In genomic region chrX:78545233-78545632, GRCh38 we compare ENCODE assay signal across 29 cellular contexts.
"Had no signal": no experiment of that assay in that cellular context is flagged by ENCODE, and none has a peak within 500 bp of the region (broad histone marks: within the 10 kb centered on the region; RNA-seq: fewer than 3 reads in every experiment).

No MANE protein-coding gene starts in this region.

- H3K4me3 Mint-ChIP-seq: activated CD4-positive, alpha-beta memory T cell treated with anti-CD3 and anti-CD28 coated beads for 36 hours; activated CD4-positive, alpha-beta T cell treated with anti-CD3 and anti-CD28 coated beads for 36 hours; activated CD4-positive, alpha-beta T cell treated with anti-CD3 and anti-CD28 coated beads, Interleukin-2, amount 10 ng/mL, durations not matched to agents 24 days and 14 days; activated CD8-positive, alpha-beta memory T cell treated with anti-CD3 and anti-CD28 coated beads, Interleukin-2, amount 10 ng/mL, durations not matched to agents 7 days and 5 days; activated CD8-positive, alpha-beta T cell treated with anti-CD3 and anti-CD28 coated beads, Interleukin-2, amount 10 ng/mL, durations not matched to agents 7 days and 5 days; activated naive CD4-positive, alpha-beta T cell treated with anti-CD3 and anti-CD28 coated beads, Interleukin-2, amount 10 ng/mL, durations not matched to agents 7 days and 5 days; activated naive CD8-positive, alpha-beta T cell treated with anti-CD3 and anti-CD28 coated beads, Interleukin-2, amount 10 ng/mL, durations not matched to agents 7 days and 5 days; central memory CD8-positive, alpha-beta T cell; effector memory CD8-positive, alpha-beta T cell; T-helper 17 cell; T-helper 2 cell treated with Interferon-gamma antibody and Interleukin-4, amounts not matched to agents 5 μg/mL and 100 μg/mL, for 36 hours had no signal

- ATAC-seq: activated CD4-positive, alpha-beta T cell treated with anti-CD3 and anti-CD28 coated beads for 36 hours; activated CD8-positive, alpha-beta memory T cell treated with anti-CD3 and anti-CD28 coated beads, Interleukin-2, amount 10 ng/mL, durations not matched to agents 7 days and 5 days; activated CD8-positive, alpha-beta T cell treated with anti-CD3 and anti-CD28 coated beads, Interleukin-2, amount 10 ng/mL, durations not matched to agents 7 days and 5 days; activated naive CD4-positive, alpha-beta T cell treated with anti-CD3 and anti-CD28 coated beads, Interleukin-2, amount 50 U/mL, for 72 hours; effector memory CD8-positive, alpha-beta T cell; foreskin keratinocyte; gastrocnemius medialis; heart left ventricle; T-helper 17 cell had no signal

- H3K4me1 Mint-ChIP-seq: activated CD8-positive, alpha-beta memory T cell treated with anti-CD3 and anti-CD28 coated beads, Interleukin-2, amount 10 ng/mL, durations not matched to agents 7 days and 5 days; activated naive CD4-positive, alpha-beta T cell treated with anti-CD3 and anti-CD28 coated beads, Interleukin-2, amount 10 ng/mL, durations not matched to agents 7 days and 5 days; activated naive CD8-positive, alpha-beta T cell treated with anti-CD3 and anti-CD28 coated beads, Interleukin-2, amount 10 ng/mL, durations not matched to agents 7 days and 5 days; central memory CD8-positive, alpha-beta T cell; T-helper 17 cell had no signal

- H3K27ac Mint-ChIP-seq: activated CD4-positive, alpha-beta memory T cell treated with anti-CD3 and anti-CD28 coated beads for 36 hours; activated CD4-positive, alpha-beta T cell treated with anti-CD3 and anti-CD28 coated beads for 36 hours; activated CD4-positive, alpha-beta T cell treated with anti-CD3 and anti-CD28 coated beads, Interleukin-2, amount 10 ng/mL, durations not matched to agents 24 days and 14 days; activated CD8-positive, alpha-beta memory T cell treated with anti-CD3 and anti-CD28 coated beads, Interleukin-2, amount 10 ng/mL, durations not matched to agents 7 days and 5 days; activated CD8-positive, alpha-beta T cell treated with anti-CD3 and anti-CD28 coated beads, Interleukin-2, amount 10 ng/mL, durations not matched to agents 7 days and 5 days; activated naive CD4-positive, alpha-beta T cell treated with anti-CD3 and anti-CD28 coated beads, Interleukin-2, amount 10 ng/mL, durations not matched to agents 7 days and 5 days; activated naive CD4-positive, alpha-beta T cell treated with anti-CD3 and anti-CD28 coated beads, Interleukin-2, amount 50 U/mL, for 72 hours; activated naive CD8-positive, alpha-beta T cell treated with anti-CD3 and anti-CD28 coated beads, Interleukin-2, amount 10 ng/mL, durations not matched to agents 7 days and 5 days; effector memory CD8-positive, alpha-beta T cell; T-helper 17 cell; T-helper 2 cell treated with Interferon-gamma antibody and Interleukin-4, amounts not matched to agents 5 μg/mL and 100 μg/mL, for 36 hours had no signal

- H3K4me3 ChIP-seq: esophagus muscularis mucosa, gastrocnemius medialis, heart left ventricle had no signal

- H3K9me3 ChIP-seq: gastrocnemius medialis had no signal

- H3K27me3 Mint-ChIP-seq: activated CD4-positive, alpha-beta memory T cell treated with anti-CD3 and anti-CD28 coated beads for 36 hours; activated CD4-positive, alpha-beta T cell treated with anti-CD3 and anti-CD28 coated beads for 36 hours; activated CD4-positive, alpha-beta T cell treated with anti-CD3 and anti-CD28 coated beads, Interleukin-2, amount 10 ng/mL, durations not matched to agents 24 days and 14 days; activated CD8-positive, alpha-beta memory T cell treated with anti-CD3 and anti-CD28 coated beads, Interleukin-2, amount 10 ng/mL, durations not matched to agents 7 days and 5 days; activated naive CD4-positive, alpha-beta T cell treated with anti-CD3 and anti-CD28 coated beads, Interleukin-2, amount 10 ng/mL, durations not matched to agents 7 days and 5 days; activated naive CD8-positive, alpha-beta T cell treated with anti-CD3 and anti-CD28 coated beads, Interleukin-2, amount 10 ng/mL, durations not matched to agents 7 days and 5 days; T-helper 17 cell had no signal

- H3K36me3 ChIP-seq: brain microvascular endothelial cell, esophagus muscularis mucosa, gastrocnemius medialis, heart left ventricle had no signal

- H3K4me1 ChIP-seq: esophagus muscularis mucosa, gastrocnemius medialis, heart left ventricle had no signal

- H3K27ac ChIP-seq: brain microvascular endothelial cell, esophagus muscularis mucosa, foreskin keratinocyte, gastrocnemius medialis, heart left ventricle had no signal

- H3K27me3 ChIP-seq: brain microvascular endothelial cell, esophagus muscularis mucosa, foreskin keratinocyte, gastrocnemius medialis, heart left ventricle had no signal

- DNase-seq: activated CD4-positive, alpha-beta memory T cell treated with anti-CD3 and anti-CD28 coated beads for 36 hours; activated CD4-positive, alpha-beta T cell treated with anti-CD3 and anti-CD28 coated beads for 36 hours; activated CD4-positive, alpha-beta T cell treated with anti-CD3 and anti-CD28 coated beads, Interleukin-2, amount 10 ng/mL, durations not matched to agents 24 days and 14 days; activated CD4-positive, CD25-positive, alpha-beta regulatory T cell; activated CD4-positive, CD25-positive, alpha-beta regulatory T cell treated with anti-CD3 and anti-CD28 coated beads, Interleukin-2, amount 50 U/mL, for 72 hours; activated CD8-positive, alpha-beta memory T cell treated with anti-CD3 and anti-CD28 coated beads, Interleukin-2, amount 10 ng/mL, durations not matched to agents 7 days and 5 days; activated CD8-positive, alpha-beta memory T cell treated with anti-CD3 and anti-CD28 coated beads, Interleukin-2, amount 50 U/mL, for 4 hours; activated CD8-positive, alpha-beta T cell treated with anti-CD3 and anti-CD28 coated beads, Interleukin-2, amount 10 ng/mL, durations not matched to agents 7 days and 5 days; activated naive CD4-positive, alpha-beta T cell; activated naive CD4-positive, alpha-beta T cell treated with anti-CD3 and anti-CD28 coated beads, Interleukin-2, amount 10 ng/mL, durations not matched to agents 7 days and 5 days; activated naive CD8-positive, alpha-beta T cell treated with anti-CD3 and anti-CD28 coated beads, Interleukin-2, amount 10 ng/mL, durations not matched to agents 7 days and 5 days; activated T-cell treated with anti-CD3 and anti-CD28 coated beads, Interleukin-2, amount 50 U/mL, for 1 hour; activated T-cell treated with anti-CD3 and anti-CD28 coated beads, Interleukin-2, amount 50 U/mL, for 48 hours; anterior cingulate cortex; brain microvascular endothelial cell; cortex of kidney; dermis blood vessel endothelial cell; effector CD4-positive, alpha-beta T cell; effector memory CD8-positive, alpha-beta T cell; erythroblast; foreskin keratinocyte; gastrocnemius medialis; glutamatergic neuron; heart left ventricle; T-helper 17 cell had no signal
